Comparison of ENCODE assay signal across 17 cellular contexts in the genomic region with DNA sequence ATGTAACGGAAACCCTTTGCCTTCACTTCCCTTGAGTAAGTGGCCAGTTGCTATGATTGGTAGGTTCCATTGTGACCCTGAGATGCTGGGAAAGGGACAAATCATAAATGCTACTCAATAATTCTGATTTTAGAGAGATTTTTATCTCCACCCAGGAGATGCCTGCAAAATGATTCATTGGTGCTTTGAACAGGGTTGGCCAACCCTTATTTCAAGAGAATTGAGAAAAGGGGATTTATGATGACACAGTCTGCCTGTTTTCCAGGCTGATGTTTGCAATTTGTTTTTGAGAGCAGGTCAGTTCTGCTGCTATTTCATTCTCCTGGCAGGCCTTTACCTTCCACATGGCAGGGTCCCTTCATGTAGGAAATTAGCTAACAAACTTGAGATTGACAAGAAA. TPM values are rescaled to one million over a fixed set of nuclear protein-coding genes. Genes with fewer than 3 reads are reported as not detected.
DNase-seq lines count a peak whose midpoint lies in the region; ATAC-seq, FAIRE-seq and TF ChIP-seq lines count a peak whose summit lies in the region.
"Had no signal": no experiment of that assay in that cellular context is flagged by ENCODE, and none has a peak within 500 bp of the region (broad histone marks: within the 10 kb centered on the region; RNA-seq: fewer than 3 reads in every experiment).

No MANE protein-coding gene starts in this region.

- H3K4me3 ChIP-seq in A549: no peak overlapping the region
- H3K4me3 ChIP-seq: HAP-1 had no signal

- TF ChIP-seq RAD21 in A549 (conservative IDR thresholded peaks at IDR 0.05 in 1 of 2, IDR thresholded peaks at IDR 0.05 in 1 of 2): no peak

- 97% methylated on average over 1 of the region's 1 CpG for WGBS in A549 (ENCODE audit: missing lambda C conversion rate)

- H3K4me2 ChIP-seq in A549: 0 out of 3 replicates have a peak overlapping the region, but pooled peaks have one; percentile 3

- TF ChIP-seq EP300 in A549 (IDR thresholded peaks at IDR 0.05): no peak

- no peak overlapping the region for H3K27ac ChIP-seq in A549
- H3K27ac ChIP-seq: HL-60 had no signal

- ATAC-seq in A549 (no peak), GM19463 (IDR thresholded peaks at IDR 0.05; ENCODE audit: unreplicated experiment) (no peak), HG03135 (IDR thresholded peaks at IDR 0.05; ENCODE audit: unreplicated experiment) (no peak), GM21529 (IDR thresholded peaks at IDR 0.05; ENCODE audit: unreplicated experiment) (no peak), HG02852 (IDR thresholded peaks at IDR 0.05; ENCODE audit: unreplicated experiment) (no peak)

- TF ChIP-seq POLR2A in A549 (IDR thresholded peaks at IDR 0.05; ENCODE audit: low read length): no peak

- no peak for TF ChIP-seq CTCF in A549 (IDR thresholded peaks at IDR 0.05)

- H3K4me1 ChIP-seq in A549: 0 out of 3 replicates have a peak, but pooled peaks cover 3% of the 10 kb centered on the region
- H3K4me1 ChIP-seq: HAP-1 had no signal

- H3K9me3 ChIP-seq in A549: peaks cover 4% of the 10 kb centered on the region; the same call in 2 of the 3 replicates
- H3K9me3 ChIP-seq: Caco-2, HAP-1 had no signal

- POLR2A ChIA-PET in A549 (lab: Yijun Ruan, JAX): interaction anchor here (1.0 kb wide), 1 partner anchor 507 kb away, joined by 3 read pairs; a partner anchor contains a TSS

- FAIRE-seq in A549 (lab: Jason Lieb, UNC): no peak
- FAIRE-seq: H1 had no signal

- CTCF ChIA-PET in A549 (lab: Yijun Ruan, JAX): interaction anchor here (0.9 to 12.4 kb wide), 2 partner anchors 256 to 748 kb away, joined by 3 to 157 read pairs; no protein-coding TSS in a partner anchor

- DNase-seq in A549 (ENCODE audit: low read depth in 1 of 2, low spot score in 1 of 2): no peak
- DNase-seq in GM03348 (ENCODE audit: low spot score): peak; percentile 24
- DNase-seq in amniotic epithelial cell (ENCODE audit: low read depth): peak; percentile 39
- peak; percentile 20 for DNase-seq in iris pigment epithelial cell (ENCODE audit: low read depth)
- DNase-seq: CD8-positive, alpha-beta memory T cell; DND-41; GDM1 had no signal

TF ChIP-seq in A549, 52 proteins besides CTCF, POLR2A, EP300 and RAD21:
- TF ChIP-seq HEYL (CRISPR knock-in tag; IDR thresholded peaks at IDR 0.05): no peak
- no peak for TF ChIP-seq ZFP36 (IDR thresholded peaks at IDR 0.05; ENCODE audit: borderline replicate concordance, partially characterized antibody)
- no peak for TF ChIP-seq FOSB (CRISPR knock-in tag; IDR thresholded peaks at IDR 0.05)
- no peak for TF ChIP-seq ZC3H11A (IDR thresholded peaks at IDR 0.05)
- TF ChIP-seq CBX2 (IDR thresholded peaks at IDR 0.05; ENCODE audit: borderline replicate concordance, low read depth): no peak
- no peak for TF ChIP-seq PHF8 (IDR thresholded peaks at IDR 0.05; ENCODE audit: borderline replicate concordance, low read depth)
- TF ChIP-seq EHF (CRISPR knock-in tag; IDR thresholded peaks at IDR 0.05): no peak
- no peak for TF ChIP-seq NPAS2 (CRISPR knock-in tag; IDR thresholded peaks at IDR 0.05; ENCODE audit: borderline replicate concordance)
- TF ChIP-seq KDM5A (IDR thresholded peaks at IDR 0.05): no peak
- no peak for TF ChIP-seq JUNB (IDR thresholded peaks at IDR 0.05)
- TF ChIP-seq, protein P1, sequence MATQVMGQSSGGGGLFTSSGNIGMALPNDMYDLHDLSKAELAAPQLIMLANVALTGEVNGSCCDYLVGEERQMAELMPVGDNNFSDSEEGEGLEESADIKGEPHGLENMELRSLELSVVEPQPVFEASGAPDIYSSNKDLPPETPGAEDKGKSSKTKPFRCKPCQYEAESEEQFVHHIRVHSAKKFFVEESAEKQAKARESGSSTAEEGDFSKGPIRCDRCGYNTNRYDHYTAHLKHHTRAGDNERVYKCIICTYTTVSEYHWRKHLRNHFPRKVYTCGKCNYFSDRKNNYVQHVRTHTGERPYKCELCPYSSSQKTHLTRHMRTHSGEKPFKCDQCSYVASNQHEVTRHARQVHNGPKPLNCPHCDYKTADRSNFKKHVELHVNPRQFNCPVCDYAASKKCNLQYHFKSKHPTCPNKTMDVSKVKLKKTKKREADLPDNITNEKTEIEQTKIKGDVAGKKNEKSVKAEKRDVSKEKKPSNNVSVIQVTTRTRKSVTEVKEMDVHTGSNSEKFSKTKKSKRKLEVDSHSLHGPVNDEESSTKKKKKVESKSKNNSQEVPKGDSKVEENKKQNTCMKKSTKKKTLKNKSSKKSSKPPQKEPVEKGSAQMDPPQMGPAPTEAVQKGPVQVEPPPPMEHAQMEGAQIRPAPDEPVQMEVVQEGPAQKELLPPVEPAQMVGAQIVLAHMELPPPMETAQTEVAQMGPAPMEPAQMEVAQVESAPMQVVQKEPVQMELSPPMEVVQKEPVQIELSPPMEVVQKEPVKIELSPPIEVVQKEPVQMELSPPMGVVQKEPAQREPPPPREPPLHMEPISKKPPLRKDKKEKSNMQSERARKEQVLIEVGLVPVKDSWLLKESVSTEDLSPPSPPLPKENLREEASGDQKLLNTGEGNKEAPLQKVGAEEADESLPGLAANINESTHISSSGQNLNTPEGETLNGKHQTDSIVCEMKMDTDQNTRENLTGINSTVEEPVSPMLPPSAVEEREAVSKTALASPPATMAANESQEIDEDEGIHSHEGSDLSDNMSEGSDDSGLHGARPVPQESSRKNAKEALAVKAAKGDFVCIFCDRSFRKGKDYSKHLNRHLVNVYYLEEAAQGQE (IDR thresholded peaks at IDR 0.05): no peak

RNA-seq across cellular contexts. Expression of a gene that starts 22.6 kb away (rescaled TPM):
- polyA plus RNA-seq in A549 (2011; rRNA removed) (not detected in 2 replicates), A549 (2017; fragmentation: RNase III; extraction: RNeasy Plus Mini Kit Qiagen cat#74134 plus additional on column Dnase treatment) (not detected in 3 replicates)
- not detected in 2 replicates for polyA plus RNA-seq in A549 (2012; cell fraction: cytosol; rRNA removed)
- 0.04 TPM in 1 of 2 replicates, not detected in the other for polyA plus RNA-seq in A549 (2012; cell fraction: nucleus; rRNA removed)
- not detected in 2 replicates for polyA minus RNA-seq in A549 (2011; rRNA and poly(A)+ RNA removed)
- polyA plus RNA-seq: BJ, CD14-positive monocyte had no signal

RNA-seq across cellular contexts. Expression of a gene that starts 55.2 kb away (rescaled TPM):
- polyA plus RNA-seq in A549 (2011; rRNA removed) (not detected in 2 replicates), A549 (2017; fragmentation: RNase III; extraction: RNeasy Plus Mini Kit Qiagen cat#74134 plus additional on column Dnase treatment) (not detected in 3 replicates)
- not detected in 2 replicates for polyA plus RNA-seq in A549 (2012; cell fraction: cytosol; rRNA removed)
- not detected in 2 replicates for polyA plus RNA-seq in A549 (2012; cell fraction: nucleus; rRNA removed)
- polyA minus RNA-seq in A549 (2011; rRNA and poly(A)+ RNA removed): not detected in 2 replicates
- polyA plus RNA-seq: BJ, H1 had no signal

Comparison
In these comparisons a context has a peak if more than half of its experiments do, and no peak if none do; other contexts are left out.
1. DNase-seq: peak in GM03348 (single experiment), amniotic epithelial cell (single experiment) and iris pigment epithelial cell (single experiment); none in A549 (0 of 2).